ENCODE assay signal across 14 cellular contexts in genomic region chr11:24078056-24078455, GRCh38.
DNase-seq lines count a peak whose midpoint lies in the region; ATAC-seq and TF ChIP-seq lines count a peak whose summit lies in the region.
"Had no signal": no experiment of that assay in that cellular context is flagged by ENCODE, and none has a peak within 500 bp of the region (broad histone marks: within the 10 kb centered on the region; RNA-seq: fewer than 3 reads in every experiment).

No MANE protein-coding gene starts in this region.

- peak overlapping the region; percentile 56 for H3K27ac ChIP-seq in VCaP
- H3K27ac ChIP-seq: GM23248 had no signal

- no peak overlapping the region for H3K4me3 ChIP-seq in fibroblast of villous mesenchyme (ENCODE audit: low read depth, low read length)
- H3K4me3 ChIP-seq: GM23248 had no signal

- no peak for TF ChIP-seq CTCF in VCaP (conservative IDR thresholded peaks at IDR 0.05)
- no peak for TF ChIP-seq CTCF in fibroblast of villous mesenchyme (IDR thresholded peaks at IDR 0.05; ENCODE audit: insufficient read depth, low read depth, low read length)
- no peak for TF ChIP-seq CTCF in GM13977 (IDR thresholded peaks at IDR 0.05; ENCODE audit: extremely low read depth, insufficient read depth, missing control alignments)

- ATAC-seq in left ventricle myocardium superior, result no peak
- no peak for ATAC-seq in HG03095 (IDR thresholded peaks at IDR 0.05; ENCODE audit: unreplicated experiment)

- in situ Hi-C loops in GM13977 (cut with MboI; ENCODE audit: low pct_unique_long_range_greater_than_20kb, low sequenced_read_pairs, unreplicated experiment), result no loop called here

- DNase-seq in EH (ENCODE audit: low read depth), result peak; percentile 20
- DNase-seq in fibroblast of villous mesenchyme (ENCODE audit: low read depth), result peak; percentile 64
- DNase-seq in GM13977 (ENCODE audit: low spot score), result no peak
- no peak for DNase-seq in left ventricle myocardium superior
- DNase-seq in NCI-H2107 treated with DMSO at 0.1 percent for 48 hours (lab: John Stamatoyannopoulos, UW; ENCODE audit: unreplicated experiment), result no peak
- DNase-seq: ACHN; BE2C; CD4-positive, alpha-beta memory T cell; DMS153; DND-41; GM23248; KG1 had no signal

- intact Hi-C loops in left ventricle myocardium superior (cut with micrococcal nuclease), result no loop called here

Comparison
In these comparisons a context has a peak if more than half of its experiments do, and no peak if none do; other contexts are left out.
1. DNase-seq: peak in EH (single experiment) and fibroblast of villous mesenchyme (single experiment); none in GM13977 (single experiment), left ventricle myocardium superior (single experiment) and NCI-H2107 treated with DMSO at 0.1 percent for 48 hours (single experiment).